17 cellular contexts compared by ENCODE assay signal in genomic region chr6:131955876-131956275, GRCh38. TPM values are rescaled to one million over a fixed set of nuclear protein-coding genes. Genes with fewer than 3 reads are reported as not detected.
A peak's percentile ranks its signal among the peaks of the same experiment; 100 is the strongest.
DNase-seq lines count a peak whose midpoint lies in the region; FAIRE-seq and TF ChIP-seq lines count a peak whose summit lies in the region.
"Had no signal": no experiment of that assay in that cellular context is flagged by ENCODE, and none has a peak within 500 bp of the region (broad histone marks: within the 10 kb centered on the region; RNA-seq: fewer than 3 reads in every experiment).

No MANE protein-coding gene starts in this region.

- CTCF ChIA-PET in endothelial cell of umbilical vein (lab: Charles Lee) = interaction anchor here (0.9 to 2.7 kb wide), 4 partner anchors 31 to 262 kb away, joined by 3 to 18 read pairs (median 6); no protein-coding TSS in a partner anchor

- no peak overlapping the region for H2BK12ac ChIP-seq in H9 (ENCODE audit: insufficient read length, low read depth, low read length)

- H3K4ac ChIP-seq in H9 (ENCODE audit: low read depth, low read length) = no peak overlapping the region

- intact Hi-C loops in endothelial cell of umbilical vein (cut with micrococcal nuclease) = no loop called here

- peaks cover 21% of the 10 kb centered on the region for H3K4me1 ChIP-seq in H9 (ENCODE audit: insufficient read depth, low read length)
- H3K4me1 ChIP-seq in endothelial cell of umbilical vein (ENCODE audit: control insufficient read depth, extremely low read depth, insufficient read depth, low read length) = peaks cover 50% of the 10 kb centered on the region
- H3K4me1 ChIP-seq in osteoblast (ENCODE audit: insufficient read depth, low read length) = peaks cover 50% of the 10 kb centered on the region

- H4K20me1 ChIP-seq in H9 (ENCODE audit: control insufficient read depth, insufficient read depth, insufficient read length) (no peaks in the 10 kb centered on the region), endothelial cell of umbilical vein (replicated peaks; ENCODE audit: control insufficient read depth, extremely low read depth, insufficient read depth, low read length) (no peaks in the 10 kb centered on the region), osteoblast (ENCODE audit: insufficient read depth, low read length) (no peaks in the 10 kb centered on the region)

- H4K91ac ChIP-seq in H9 (ENCODE audit: insufficient read length, low read depth, low read length) = no peak overlapping the region

- H2BK20ac ChIP-seq in H9 (ENCODE audit: low read depth, low read length, poor library complexity, severe bottlenecking) = no peak overlapping the region

- peaks cover 48 to 49% of the 10 kb centered on the region in 2 experiments for H3K4me1 Mint-ChIP-seq in H9

- H3K56ac ChIP-seq in H9 (ENCODE audit: insufficient read length, low read depth, low read length) = no peak overlapping the region

- no peak overlapping the region for H3K4me3 Mint-ChIP-seq in H9

- TF ChIP-seq POLR2A in endothelial cell of umbilical vein (IDR thresholded peaks at IDR 0.05; ENCODE audit: low read depth, low read length) = no peak
- no peak for TF ChIP-seq POLR2A in erythroblast (IDR thresholded peaks at IDR 0.05; ENCODE audit: low read length)

- H2BK120ac ChIP-seq in H9 (ENCODE audit: low read depth, low read length, poor library complexity, severe bottlenecking) = no peak overlapping the region

- no peaks in the 10 kb centered on the region for H3K27me3 Mint-ChIP-seq in H9 (ENCODE audit: low read depth)

- H2BK15ac ChIP-seq in H9 (ENCODE audit: low read depth, low read length) = peak overlapping the region; percentile 82; the same call in 1 of the 2 replicates

- POLR2A ChIA-PET in endothelial cell of umbilical vein (lab: Charles Lee) = interaction anchor here (1.6 to 2.2 kb wide), 3 partner anchors 9 to 129 kb away, joined by 3 to 14 read pairs (median 6); no protein-coding TSS in a partner anchor

- H2AFZ ChIP-seq in H9 (ENCODE audit: low read length) (no peak overlapping the region), endothelial cell of umbilical vein (ENCODE audit: low read depth, low read length) (no peak overlapping the region), osteoblast (ENCODE audit: low read length) (no peak overlapping the region)

- no peaks in the 10 kb centered on the region for H3K36me3 ChIP-seq in endothelial cell of umbilical vein (ENCODE audit: control insufficient read depth in 2 of 2, extremely low read depth in 1 of 2, insufficient read depth in 2 of 2, low read length in 2 of 2)
- no peaks in the 10 kb centered on the region for H3K36me3 ChIP-seq in osteoblast (ENCODE audit: insufficient read depth, low read length)

- TF ChIP-seq CTCF in 22Rv1 (IDR thresholded peaks at IDR 0.05) (peak; percentile 12; the same call in 1 of the 2 replicates), H9 (conservative IDR thresholded peaks at IDR 0.05) (peak; percentile 28; the same call in 2 of the 3 replicates), endothelial cell of umbilical vein (IDR thresholded peaks at IDR 0.05; ENCODE audit: extremely low read depth in 1 of 2, insufficient read depth in 1 of 2, low read depth in 1 of 2, low read length in 2 of 2) (no peak), osteoblast (IDR thresholded peaks at IDR 0.05; ENCODE audit: extremely low read depth, low read depth, low read length) (no peak)

- H3K36me3 Mint-ChIP-seq in H9 (ENCODE audit: insufficient read depth in 1 of 3, low read depth in 3 of 3) = peaks cover 0 to 6% (median 0%) of the 10 kb centered on the region in 3 experiments; a peak in 4 of 7 replicates

- H3K79me2 ChIP-seq in H9 (ENCODE audit: insufficient read depth, low read length) (no peaks in the 10 kb centered on the region), endothelial cell of umbilical vein (ENCODE audit: control insufficient read depth, insufficient read depth, low read length) (peaks cover 8% of the 10 kb centered on the region), osteoblast (ENCODE audit: insufficient read depth, low read length) (no peaks in the 10 kb centered on the region)

- H3K23me2 ChIP-seq in H9 (ENCODE audit: insufficient read length, low read depth, low read length, poor library complexity, severe bottlenecking) = no peaks in the 10 kb centered on the region

- H3K4me2 ChIP-seq in H9 (ENCODE audit: insufficient read depth, insufficient read length, low read length) = no peak overlapping the region
- no peak overlapping the region for H3K4me2 ChIP-seq in endothelial cell of umbilical vein (ENCODE audit: insufficient read depth, low read length)
- H3K4me2 ChIP-seq in osteoblast (ENCODE audit: insufficient read depth, low read length) = no peak overlapping the region

- WGBS in H9 (ENCODE audit: extremely low coverage, insufficient read length, low lambda C conversion rate) = no CpG with 5 or more reads among the region's 1 CpG

- peak; percentile 44 for DNase-seq in H9
- no peak for DNase-seq in endothelial cell of umbilical vein (ENCODE audit: low read depth, low spot score)
- no peak for DNase-seq in osteoblast (ENCODE audit: insufficient read length, low spot score, missing footprints)
- no peak for DNase-seq in erythroblast (lab: John Stamatoyannopoulos, UW)
- no peak for DNase-seq in activated CD4-positive, alpha-beta T cell treated with anti-CD3 and anti-CD28 coated beads, Interleukin-2, amount 50 U/mL, for 4 hours
- DNase-seq in NK-92 (lab: John Stamatoyannopoulos, UW; ENCODE audit: unreplicated experiment) = no peak
- DNase-seq: C1 segment of cervical spinal cord, HCEC 1CT, NCI-H1436 treated with DMSO at 0.1 percent for 48 hours, NCI-H2081, NCI-H524, SHP77 treated with DMSO at 0.1 percent for 48 hours had no signal

- no peak overlapping the region for H3K23ac ChIP-seq in H9 (ENCODE audit: insufficient read length, low read depth, low read length)

- H3T11ph ChIP-seq in H9 (ENCODE audit: low read length) = no peak overlapping the region

- no TSS peak for BruUV-seq in endothelial cell of umbilical vein (replicated peaks; lab: Mats Ljungman, UMichigan)

- no peak overlapping the region for H3K9ac ChIP-seq in H9 (ENCODE audit: extremely low read depth, insufficient read length, low read length)
- H3K9ac ChIP-seq in endothelial cell of umbilical vein (replicated peaks; ENCODE audit: extremely low read depth, insufficient read depth, low read length) = no peak overlapping the region

- H3K27ac Mint-ChIP-seq in H9 = no peak overlapping the region

- H3K9me3 ChIP-seq in H9 (ENCODE audit: control insufficient read depth, low read depth, low read length) (no peaks in the 10 kb centered on the region), endothelial cell of umbilical vein (replicated peaks; ENCODE audit: control insufficient read depth, insufficient read depth, low read length) (no peaks in the 10 kb centered on the region), osteoblast (ENCODE audit: low read depth, low read length) (no peaks in the 10 kb centered on the region)
- H3K9me3 ChIP-seq: A549 had no signal

- no peak overlapping the region for H3K4me3 ChIP-seq in endothelial cell of umbilical vein (replicated peaks in 1 of 3; ENCODE audit: insufficient read depth in 1 of 3, low read depth in 1 of 3, low read length in 3 of 3)
- no peak overlapping the region for H3K4me3 ChIP-seq in osteoblast (ENCODE audit: insufficient read depth, low read length)
- H3K4me3 ChIP-seq: A549, K562 had no signal

- no peak overlapping the region for H2AK5ac ChIP-seq in H9 (ENCODE audit: insufficient read length, low read length)

- FAIRE-seq in endothelial cell of umbilical vein (lab: Jason Lieb, UNC) = no peak
- FAIRE-seq: A549, GM12892, GM19239, K562 had no signal

- H3K79me1 ChIP-seq in H9 (ENCODE audit: insufficient read depth, low read depth, low read length, poor library complexity, severe bottlenecking) = no peaks in the 10 kb centered on the region

- no peaks in the 10 kb centered on the region for H3K9me1 ChIP-seq in endothelial cell of umbilical vein (replicated peaks; ENCODE audit: control insufficient read depth, extremely low read depth, insufficient read depth, low read length)

- H3K9me3 Mint-ChIP-seq in H9 = no peaks in the 10 kb centered on the region

- no peak overlapping the region for H4K5ac ChIP-seq in H9 (ENCODE audit: insufficient read length, low read depth, low read length)

- no peak overlapping the region for H2BK5ac ChIP-seq in H9 (ENCODE audit: insufficient read length, low read length)

- no peak overlapping the region for H3K18ac ChIP-seq in H9 (ENCODE audit: insufficient read length, low read depth, low read length)

- no peak overlapping the region for H3K14ac ChIP-seq in H9 (ENCODE audit: insufficient read depth, low read length)

- no peaks in the 10 kb centered on the region for H3K27me3 ChIP-seq in H9 (ENCODE audit: insufficient read depth, low read length)
- no peaks in the 10 kb centered on the region for H3K27me3 ChIP-seq in endothelial cell of umbilical vein (ENCODE audit: control insufficient read depth in 2 of 2, insufficient read depth in 2 of 2, low read length in 2 of 2)
- H3K27me3 ChIP-seq in osteoblast (ENCODE audit: insufficient read depth, low read length) = no peaks in the 10 kb centered on the region

- dilution Hi-C loops in endothelial cell of umbilical vein (cut with MboI; ENCODE audit: extremely low pct_ligation_motif_present, low sequenced_read_pairs) = no loop called here

- H3K27ac ChIP-seq in 22Rv1 = peak overlapping the region; percentile 74
- no peak overlapping the region for H3K27ac ChIP-seq in H9 (ENCODE audit: insufficient read length, low read depth, low read length)
- peak overlapping the region; percentile 98 for H3K27ac ChIP-seq in endothelial cell of umbilical vein (ENCODE audit: insufficient read depth, low read depth, low read length)
- H3K27ac ChIP-seq in osteoblast (ENCODE audit: low read depth, low read length) = peak overlapping the region; percentile 95

- H4K8ac ChIP-seq in H9 (replicated peaks; ENCODE audit: insufficient read length, low read depth, low read length) = no peak overlapping the region

TF ChIP-seq in endothelial cell of umbilical vein, 7 proteins besides CTCF, POLR2A, EP300 and RAD21 (continues in another document):
- no peak for TF ChIP-seq MYC (IDR thresholded peaks at IDR 0.05; ENCODE audit: low read depth, low read length)
- no peak for TF ChIP-seq POLR2AphosphoS5 (IDR thresholded peaks at IDR 0.05; ENCODE audit: insufficient read depth, low read depth, low read length)
- no peak for TF ChIP-seq EZH2 (IDR thresholded peaks at IDR 0.05; ENCODE audit: borderline replicate concordance, low read depth, low read length, severe bottlenecking)
- TF ChIP-seq JUN (IDR thresholded peaks at IDR 0.05; ENCODE audit: borderline replicate concordance, insufficient read depth, insufficient read length, low read depth) = no peak

RNA-seq across cellular contexts. Expression of gene CCN2, which starts 4.7 kb away (rescaled TPM):
- total RNA-seq in H9 (2021) = 44.1 and 44.4 TPM in 2 replicates
- 2,488 and 2,886 TPM in 2 replicates for total RNA-seq in endothelial cell of umbilical vein
- polyA plus RNA-seq in endothelial cell of umbilical vein = 1,646 and 1,926 TPM in 2 replicates
- polyA plus RNA-seq in endothelial cell of umbilical vein (2011; cell fraction: cytosol; rRNA removed) = 2,191 and 2,482 TPM in 2 replicates
- polyA plus RNA-seq in endothelial cell of umbilical vein (2011; cell fraction: nucleus; rRNA removed) = 2,136 and 2,278 TPM in 2 replicates
- 2,295 and 2,601 TPM in 2 replicates for polyA plus RNA-seq in endothelial cell of umbilical vein (2012)
- 1,101 and 1,172 TPM in 2 replicates for polyA minus RNA-seq in endothelial cell of umbilical vein
- 1.2 TPM for polyA minus RNA-seq in endothelial cell of umbilical vein (2011; cell fraction: cytosol; rRNA and poly(A)+ RNA removed)
- 637 and 812 TPM in 2 replicates for polyA minus RNA-seq in endothelial cell of umbilical vein (2011; cell fraction: nucleus; rRNA and poly(A)+ RNA removed)
- total RNA-seq in osteoblast = 221 and 272 TPM in 2 replicates
- polyA plus RNA-seq: K562 had no signal

Comparison
In these comparisons a context has a peak if more than half of its experiments do, and no peak if none do; other contexts are left out.
1. CTCF ChIP-seq: peak in 22Rv1 (single experiment) and H9 (single experiment); none in endothelial cell of umbilical vein (0 of 2) and osteoblast (single experiment).